ENCODE assay signal across 16 cellular contexts in the genomic region with DNA sequence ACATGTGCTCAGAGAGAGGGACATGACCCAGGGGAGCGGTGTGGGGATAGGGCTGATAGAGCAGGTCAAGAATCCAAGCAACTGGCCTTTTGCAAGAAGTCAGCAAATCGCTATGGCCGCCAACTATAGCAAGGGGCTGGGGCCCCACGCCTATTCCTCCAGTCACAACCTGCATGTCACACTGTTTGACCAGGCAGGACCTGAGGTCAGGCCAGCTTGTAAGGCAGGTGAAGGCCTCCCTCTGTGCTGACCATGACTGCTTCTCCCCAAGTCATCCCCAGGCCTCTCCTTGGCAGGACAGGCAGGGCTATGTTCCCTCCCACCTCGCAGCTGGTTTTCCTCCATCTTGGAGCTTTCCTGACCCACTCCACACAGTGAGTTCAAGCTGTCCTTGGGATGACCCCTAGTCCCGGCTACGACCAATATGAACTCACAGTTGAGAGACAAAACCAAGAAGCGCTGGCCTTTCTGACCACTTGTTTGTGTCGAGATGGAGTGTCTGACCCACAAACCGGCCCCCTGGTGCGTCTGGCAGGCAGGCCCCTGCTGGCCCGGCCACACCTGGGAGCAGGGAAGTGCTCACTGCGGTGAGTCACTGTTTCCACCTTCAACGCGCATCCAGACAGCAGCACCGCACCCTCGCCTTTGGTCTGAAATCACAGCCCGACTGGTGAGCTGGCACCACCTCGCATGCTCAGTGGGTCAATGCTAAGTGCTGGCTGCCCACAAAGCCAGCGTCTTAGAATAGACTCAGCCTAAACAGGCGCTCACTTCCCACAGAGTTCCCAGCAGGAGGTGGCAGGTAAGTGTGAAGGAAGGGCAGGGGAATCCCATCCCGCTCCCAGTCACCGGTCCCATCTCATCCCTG.
DNase-seq lines count a peak whose midpoint lies in the region; ATAC-seq and TF ChIP-seq lines count a peak whose summit lies in the region.
"Had no signal": no experiment of that assay in that cellular context is flagged by ENCODE, and none has a peak within 500 bp of the region (broad histone marks: within the 10 kb centered on the region; RNA-seq: fewer than 3 reads in every experiment).

No MANE protein-coding gene starts in this region.

- H3K36me3 ChIP-seq in heart right ventricle (peaks cover 0 to 9% (median 0%) of the 10 kb centered on the region in 9 donors), right atrium auricular region (no peaks in the 10 kb centered on the region), mesenchymal stem cell (ENCODE audit: control insufficient read depth in 1 of 2, insufficient read depth in 2 of 2, low read depth in 1 of 2, low read length in 2 of 2) (peaks cover 0 to 2% of the 10 kb centered on the region in 2 experiments)

- TF ChIP-seq CTCF in heart right ventricle (IDR thresholded peaks at IDR 0.05) (no peak), right atrium auricular region (IDR thresholded peaks at IDR 0.05) (no peak)

- H2AFZ ChIP-seq in mesenchymal stem cell (ENCODE audit: low read depth, low read length), result no peak overlapping the region

- H4K91ac ChIP-seq in mesenchymal stem cell (ENCODE audit: low read length), result peak overlapping the region; percentile 90

- no peak overlapping the region for H2BK15ac ChIP-seq in mesenchymal stem cell (ENCODE audit: low read depth, poor library complexity, severe bottlenecking)

- 72 to 84% methylated on average over 23 of the region's 23 CpGs for WGBS in heart right ventricle, 2 donors
- WGBS in mesenchymal stem cell, result 83% methylated on average over 23 of the region's 23 CpGs

- no peak overlapping the region for H3K14ac ChIP-seq in mesenchymal stem cell (ENCODE audit: low read length in 2 of 2)

- H2BK12ac ChIP-seq in mesenchymal stem cell (ENCODE audit: low read length in 2 of 2), result peak overlapping the region; percentile 49 to 89

- H2BK5ac ChIP-seq in mesenchymal stem cell (ENCODE audit: low read depth, low read length, poor library complexity, severe bottlenecking), result no peak overlapping the region

- peak overlapping the region in 2 of 10 donors; percentile 34 to 51 for H3K27ac ChIP-seq in heart right ventricle
- H3K27ac ChIP-seq in right atrium auricular region, result no peak overlapping the region
- H3K27ac ChIP-seq in mesenchymal stem cell (ENCODE audit: low read length, poor library complexity, severe bottlenecking), result no peak overlapping the region

- no peak overlapping the region for H3K4me2 ChIP-seq in mesenchymal stem cell (ENCODE audit: low read length, poor library complexity, severe bottlenecking)

- H3K4me3 ChIP-seq in heart right ventricle, result no peak overlapping the region
- no peak overlapping the region for H3K4me3 ChIP-seq in right atrium auricular region
- peak overlapping the region in 1 of 2 experiments; percentile 4 for H3K4me3 ChIP-seq in mesenchymal stem cell (ENCODE audit: insufficient read depth in 1 of 2, low read depth in 1 of 2, low read length in 2 of 2)
- H3K4me3 ChIP-seq: tibial nerve had no signal

- intact Hi-C loops in heart right ventricle (cut with DNase I), result no loop called here

- H3K4me1 ChIP-seq in heart right ventricle (peaks cover 0 to 30% (median 0%) of the 10 kb centered on the region in 9 donors), right atrium auricular region (peaks cover 0 to 14% of the 10 kb centered on the region in 2 donors), mesenchymal stem cell (ENCODE audit: control insufficient read depth, insufficient read depth, low read depth, low read length) (peaks cover 15% of the 10 kb centered on the region)

- H4K8ac ChIP-seq in mesenchymal stem cell (ENCODE audit: low read length), result peak overlapping the region; percentile 27

- no peak overlapping the region for H3K23ac ChIP-seq in mesenchymal stem cell (ENCODE audit: low read length in 2 of 2)

- ATAC-seq in heart right ventricle (peak in 6 of 8 donors; percentile 20 to 80 (median 59)), HG02759 (IDR thresholded peaks at IDR 0.05; ENCODE audit: unreplicated experiment) (no peak)
- ATAC-seq: activated CD8-positive, alpha-beta T cell treated with anti-CD3 and anti-CD28 coated beads, Interleukin-2, amount 10 ng/mL, durations not matched to agents 7 days and 5 days; natural killer cell had no signal

- no peak overlapping the region for H3K4ac ChIP-seq in mesenchymal stem cell (ENCODE audit: low read depth in 1 of 2, low read length in 2 of 2)

- H3K79me1 ChIP-seq in mesenchymal stem cell (replicated peaks; ENCODE audit: low read length, poor library complexity, severe bottlenecking), result no peaks in the 10 kb centered on the region

- no peak overlapping the region for H3K9ac ChIP-seq in mesenchymal stem cell (ENCODE audit: low read length)

- peak; percentile 35 to 43 for DNase-seq in heart right ventricle
- DNase-seq in right atrium auricular region (ENCODE audit: low spot score), result no peak
- DNase-seq in astrocyte of the hippocampus (ENCODE audit: low read depth, low spot score), result peak; percentile 77
- DNase-seq in mesenchymal stem cell, result no peak
- DNase-seq in ecto neural progenitor cell (ENCODE audit: low spot score), result no peak
- DNase-seq in NCI-H2196 treated with DMSO at 0.1 percent for 48 hours (lab: John Stamatoyannopoulos, UW; ENCODE audit: unreplicated experiment), result no peak
- no peak for DNase-seq in activated CD4-positive, alpha-beta T cell treated with anti-CD3 and anti-CD28 coated beads for 1 hour
- DNase-seq: activated CD8-positive, alpha-beta T cell treated with anti-CD3 and anti-CD28 coated beads, Interleukin-2, amount 10 ng/mL, durations not matched to agents 7 days and 5 days; DMS153; kidney; MM.1S; natural killer cell; NCI-H345; T1000 had no signal

- no peak overlapping the region for H2BK120ac ChIP-seq in mesenchymal stem cell (ENCODE audit: low read depth, low read length)

- H2AK5ac ChIP-seq in mesenchymal stem cell (ENCODE audit: low read length, severe bottlenecking), result no peak overlapping the region

- H3K27me3 ChIP-seq in heart right ventricle, result no peaks in the 10 kb centered on the region
- H3K27me3 ChIP-seq in right atrium auricular region, result no peaks in the 10 kb centered on the region
- H3K27me3 ChIP-seq in mesenchymal stem cell (ENCODE audit: control insufficient read depth in 1 of 2, insufficient read depth in 1 of 2, low read length in 2 of 2), result peaks cover 0 to 47% of the 10 kb centered on the region in 2 experiments
- H3K27me3 ChIP-seq: tibial nerve had no signal

- H3K9me3 ChIP-seq in heart right ventricle (no peaks in the 10 kb centered on the region), right atrium auricular region (no peaks in the 10 kb centered on the region), mesenchymal stem cell (ENCODE audit: control insufficient read depth, low read length) (no peaks in the 10 kb centered on the region)
- H3K9me3 ChIP-seq: tibial nerve had no signal

- peak overlapping the region; percentile 28 to 89 for H3K18ac ChIP-seq in mesenchymal stem cell (ENCODE audit: low read depth in 1 of 2, low read length in 2 of 2)

Comparison
In these comparisons a context has a peak if more than half of its experiments do, and no peak if none do; other contexts are left out.
1. DNase-seq: peak in heart right ventricle (2 of 2) and astrocyte of the hippocampus (single experiment); none in right atrium auricular region (single experiment), mesenchymal stem cell (single experiment), ecto neural progenitor cell (single experiment), NCI-H2196 treated with DMSO at 0.1 percent for 48 hours (single experiment) and activated CD4-positive, alpha-beta T cell treated with anti-CD3 and anti-CD28 coated beads for 1 hour (single experiment).